In the genomic region with DNA sequence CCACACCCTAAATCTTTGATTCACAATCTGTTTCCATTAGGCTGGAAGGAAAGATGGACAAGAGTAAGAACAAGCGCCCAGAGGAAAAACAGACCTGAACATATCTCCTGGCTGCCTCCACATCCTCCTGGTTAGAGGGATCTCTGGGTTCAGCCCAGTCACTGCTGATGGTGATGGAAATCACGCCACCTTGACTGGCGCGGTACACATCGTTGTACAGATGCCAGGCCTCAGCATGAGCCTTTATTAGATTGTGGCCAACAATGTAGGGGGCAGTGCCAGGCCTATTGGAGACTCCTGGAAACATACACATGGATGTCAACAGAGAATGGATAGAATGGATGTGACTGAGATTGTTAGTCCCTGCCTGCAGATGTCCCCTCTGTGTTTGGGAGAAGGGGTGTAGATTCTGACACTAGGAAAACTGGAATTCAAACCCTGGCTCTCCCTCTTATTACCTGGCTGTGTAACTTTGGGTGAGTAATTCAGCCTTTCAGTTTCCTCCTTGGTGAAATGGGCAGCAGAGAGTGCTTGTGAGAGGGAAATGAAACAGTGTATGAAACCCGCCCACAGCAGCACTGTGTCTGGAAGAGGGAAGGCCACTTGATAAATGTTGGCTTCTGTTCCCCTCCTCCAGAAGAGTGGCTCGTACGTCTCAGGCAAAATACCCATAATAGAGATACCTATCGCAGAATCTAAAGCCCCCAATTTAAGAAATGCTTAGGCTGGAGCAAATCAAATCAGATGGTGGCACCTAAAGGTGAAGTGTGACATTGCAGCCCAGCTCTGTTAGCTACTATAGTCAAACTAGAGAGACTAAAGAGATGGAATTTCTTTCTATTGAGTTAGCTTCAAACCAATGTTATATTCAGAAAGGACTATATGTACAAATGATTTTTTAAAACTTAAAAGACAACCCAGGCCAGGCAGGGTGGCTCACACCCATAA, we compare ENCODE assay signal across 24 cellular contexts. TPM values are rescaled to one million over a fixed set of nuclear protein-coding genes. Genes with fewer than 3 reads are reported as not detected.
DNase-seq lines count a peak whose midpoint lies in the region; ATAC-seq and TF ChIP-seq lines count a peak whose summit lies in the region.
"Had no signal": no experiment of that assay in that cellular context is flagged by ENCODE, and none has a peak within 500 bp of the region (broad histone marks: within the 10 kb centered on the region; RNA-seq: fewer than 3 reads in every experiment).

No MANE protein-coding gene starts in this region.

- no peak overlapping the region for H3K4me3 Mint-ChIP-seq in H9
- H3K4me3 Mint-ChIP-seq: CD8-positive, alpha-beta T cell; T-helper 17 cell had no signal

- H3K23me2 ChIP-seq in H9 (ENCODE audit: insufficient read length, low read depth, low read length, poor library complexity, severe bottlenecking) = no peaks in the 10 kb centered on the region

- peaks cover 7 to 8% of the 10 kb centered on the region in 2 experiments; a peak in 3 of 4 replicates for H3K4me1 Mint-ChIP-seq in H9

- no peak overlapping the region for H3K18ac ChIP-seq in H9 (ENCODE audit: insufficient read length, low read depth, low read length)
- H3K18ac ChIP-seq in mesendoderm (ENCODE audit: low read length) = no peak overlapping the region

- no peak overlapping the region for H2BK5ac ChIP-seq in H9 (ENCODE audit: insufficient read length, low read length)
- no peak overlapping the region for H2BK5ac ChIP-seq in mesendoderm (ENCODE audit: low read length)

- TF ChIP-seq POLR2A in GM18505 (IDR thresholded peaks at IDR 0.05; ENCODE audit: borderline replicate concordance, extremely low read depth, insufficient read depth, insufficient read length) = no peak

- H3K27me3 ChIP-seq in H9 (ENCODE audit: insufficient read depth, low read length) = no peaks in the 10 kb centered on the region
- no peaks in the 10 kb centered on the region for H3K27me3 ChIP-seq in mesendoderm (ENCODE audit: insufficient read depth, low read length, poor library complexity)
- H3K27me3 ChIP-seq: BLaER1, MG63 had no signal

- H3K36me3 ChIP-seq in OCI-LY7 (ENCODE audit: insufficient read depth, low read length) = no peaks in the 10 kb centered on the region
- no peaks in the 10 kb centered on the region for H3K36me3 ChIP-seq in mesendoderm (ENCODE audit: control insufficient read depth, insufficient read depth, low read length)
- H3K36me3 ChIP-seq: MG63 had no signal

- H4K5ac ChIP-seq in H9 (ENCODE audit: insufficient read length, low read depth, low read length) (no peak overlapping the region), mesendoderm (ENCODE audit: low read length) (no peak overlapping the region)

- H3K27ac Mint-ChIP-seq in H9 = no peak overlapping the region; a peak in 1 of 7 replicates
- H3K27ac Mint-ChIP-seq: CD8-positive, alpha-beta T cell; T-helper 17 cell had no signal

- H4K8ac ChIP-seq in H9 (replicated peaks; ENCODE audit: insufficient read length, low read depth, low read length) (no peak overlapping the region), mesendoderm (ENCODE audit: low read depth, low read length) (no peak overlapping the region)

- H4K20me1 ChIP-seq in H9 (ENCODE audit: control insufficient read depth, insufficient read depth, insufficient read length) = no peaks in the 10 kb centered on the region
- no peaks in the 10 kb centered on the region for H4K20me1 ChIP-seq in OCI-LY7 (ENCODE audit: insufficient read depth, low read length)
- H4K20me1 ChIP-seq: BLaER1 had no signal

- no peak overlapping the region for H3K14ac ChIP-seq in H9 (ENCODE audit: insufficient read depth, low read length)

- H3K4me3 ChIP-seq in GM12864 (ENCODE audit: low read depth, low read length) (no peak overlapping the region), OCI-LY7 (ENCODE audit: low read depth, low read length, poor library complexity, severe bottlenecking) (no peak overlapping the region), mesendoderm (ENCODE audit: low read length) (peak overlapping the region; percentile 6)
- H3K4me3 ChIP-seq: BLaER1, MG63, PC-9 had no signal

- no CpG with 5 or more reads among the region's 9 CpGs for WGBS in H9 (ENCODE audit: extremely low coverage, insufficient read length, low lambda C conversion rate)
- WGBS in mesendoderm (ENCODE audit: extremely low coverage, insufficient coverage, low lambda C conversion rate) = no CpG with 5 or more reads among the region's 9 CpGs

- intact Hi-C loops in OCI-LY7 (cut with micrococcal nuclease; ENCODE audit: unreplicated experiment) = no loop called here

- H3K9ac ChIP-seq in H9 (ENCODE audit: extremely low read depth, insufficient read length, low read length) (no peak overlapping the region), mesendoderm (ENCODE audit: low read length) (no peak overlapping the region)
- H3K9ac ChIP-seq: BLaER1 had no signal

- DNase-seq in GM12864 (ENCODE audit: low read depth) (no peak), H9 (no peak), OCI-LY7 (ENCODE audit: low spot score) (no peak), mesendoderm (no peak)
- no peak for DNase-seq in activated CD8-positive, alpha-beta memory T cell treated with anti-CD3 and anti-CD28 coated beads, Interleukin-2, amount 50 U/mL, for 48 hours
- DNase-seq: Calu3; CD8-positive, alpha-beta T cell; EL; IMR-90; Karpas-422; MG63; NCI-H1417 treated with DMSO at 0.1 percent for 48 hours; NCI-H187 treated with DMSO at 0.1 percent for 48 hours; NCI-H226; NCI-H524; NCI-H82; PC-9; T-helper 17 cell had no signal

- H3K27me3 Mint-ChIP-seq in H9 (ENCODE audit: low read depth) = peaks cover 2% of the 10 kb centered on the region
- H3K27me3 Mint-ChIP-seq: T-helper 17 cell had no signal

- BruUV-seq in OCI-LY7 (replicated peaks; lab: Mats Ljungman, UMichigan) = no TSS peak

- H2AK5ac ChIP-seq in H9 (ENCODE audit: insufficient read length, low read length) (no peak overlapping the region), mesendoderm (ENCODE audit: low read length) (no peak overlapping the region)

- H3K27ac ChIP-seq in H9 (ENCODE audit: insufficient read length, low read depth, low read length) = no peak overlapping the region
- no peak overlapping the region for H3K27ac ChIP-seq in OCI-LY7 (ENCODE audit: low read depth, low read length, poor library complexity, severe bottlenecking)
- no peak overlapping the region for H3K27ac ChIP-seq in mesendoderm (ENCODE audit: low read depth, low read length)
- H3K27ac ChIP-seq: BLaER1, HL-60, PC-9, RWPE1 had no signal

- H2BK12ac ChIP-seq in H9 (ENCODE audit: insufficient read length, low read depth, low read length) = no peak overlapping the region

- no peak overlapping the region for H2BK15ac ChIP-seq in H9 (ENCODE audit: low read depth, low read length)
- H2BK15ac ChIP-seq in mesendoderm (replicated peaks; ENCODE audit: low read depth) = no peak overlapping the region

- H3K4me2 ChIP-seq in H9 (ENCODE audit: insufficient read depth, insufficient read length, low read length) = no peak overlapping the region
- no peak overlapping the region for H3K4me2 ChIP-seq in OCI-LY7 (ENCODE audit: low read length)
- H3K4me2 ChIP-seq in mesendoderm (ENCODE audit: low read length) = no peak overlapping the region
- H3K4me2 ChIP-seq: BLaER1, PC-9 had no signal

- H3K4me1 ChIP-seq in H9 (ENCODE audit: insufficient read depth, low read length) = no peaks in the 10 kb centered on the region
- H3K4me1 ChIP-seq in OCI-LY7 (ENCODE audit: insufficient read depth, low read length, poor library complexity, severe bottlenecking) = no peaks in the 10 kb centered on the region
- no peaks in the 10 kb centered on the region for H3K4me1 ChIP-seq in mesendoderm (ENCODE audit: control insufficient read depth, low read depth, low read length)

- no peaks in the 10 kb centered on the region for H3K9me3 ChIP-seq in H9 (ENCODE audit: control insufficient read depth, low read depth, low read length)
- peaks cover 26% of the 10 kb centered on the region for H3K9me3 ChIP-seq in OCI-LY7 (ENCODE audit: low read length)

- H3K79me2 ChIP-seq in H9 (ENCODE audit: insufficient read depth, low read length) = no peaks in the 10 kb centered on the region
- H3K79me2 ChIP-seq in OCI-LY7 (ENCODE audit: insufficient read depth, low read depth, low read length) = no peaks in the 10 kb centered on the region
- no peaks in the 10 kb centered on the region for H3K79me2 ChIP-seq in mesendoderm (ENCODE audit: control insufficient read depth, insufficient read depth, low read length)

- H3K9me2 ChIP-seq in OCI-LY7 (ENCODE audit: insufficient read depth, low read length) = no peaks in the 10 kb centered on the region

- H2AFZ ChIP-seq in H9 (ENCODE audit: low read length) (no peak overlapping the region), OCI-LY7 (ENCODE audit: low read length) (no peak overlapping the region)
- H2AFZ ChIP-seq: PC-9 had no signal

- H3K36me3 Mint-ChIP-seq in H9 (ENCODE audit: insufficient read depth in 1 of 3, low read depth in 3 of 3) = peaks cover 0 to 19% (median 17%) of the 10 kb centered on the region in 3 experiments; a peak in 6 of 7 replicates
- H3K36me3 Mint-ChIP-seq: CD8-positive, alpha-beta T cell had no signal

- CTCF ChIA-PET in OCI-LY7 (lab: Charles Lee; ENCODE audit: unreplicated experiment) = no interaction called here

- H3K9me3 Mint-ChIP-seq in H9 = peaks cover 25 to 27% of the 10 kb centered on the region in 2 experiments

- POLR2A ChIA-PET in OCI-LY7 (lab: Charles Lee) = no interaction called here

- H3K79me1 ChIP-seq in H9 (ENCODE audit: insufficient read depth, low read depth, low read length, poor library complexity, severe bottlenecking) (no peaks in the 10 kb centered on the region), mesendoderm (ENCODE audit: low read length) (no peaks in the 10 kb centered on the region)

- no peak overlapping the region for H2BK20ac ChIP-seq in H9 (ENCODE audit: low read depth, low read length, poor library complexity, severe bottlenecking)

- ATAC-seq in GM18505 (IDR thresholded peaks at IDR 0.05; ENCODE audit: unreplicated experiment) (no peak), GM19324 (IDR thresholded peaks at IDR 0.05; ENCODE audit: low FRiP score, unreplicated experiment) (no peak), GM19328 (IDR thresholded peaks at IDR 0.05; ENCODE audit: unreplicated experiment) (no peak)
- ATAC-seq: CD8-positive, alpha-beta T cell; T-helper 17 cell had no signal

- H2BK120ac ChIP-seq in H9 (ENCODE audit: low read depth, low read length, poor library complexity, severe bottlenecking) (no peak overlapping the region), mesendoderm (ENCODE audit: low read depth, low read length) (no peak overlapping the region)

- no peak overlapping the region for H4K91ac ChIP-seq in H9 (ENCODE audit: insufficient read length, low read depth, low read length)

- no peak overlapping the region for H3K56ac ChIP-seq in H9 (ENCODE audit: insufficient read length, low read depth, low read length)
- H3K56ac ChIP-seq in mesendoderm (ENCODE audit: low read length) = no peak overlapping the region

- H3T11ph ChIP-seq in H9 (ENCODE audit: low read length) = no peak overlapping the region

- H3K4ac ChIP-seq in H9 (ENCODE audit: low read depth, low read length) (no peak overlapping the region), mesendoderm (ENCODE audit: low read depth, low read length) (no peak overlapping the region)

- no peak overlapping the region for H3K23ac ChIP-seq in H9 (ENCODE audit: insufficient read length, low read depth, low read length)
- H3K23ac ChIP-seq in mesendoderm (ENCODE audit: low read length) = no peak overlapping the region

- TF ChIP-seq CTCF in GM12864 (IDR thresholded peaks at IDR 0.05; ENCODE audit: low read depth, low read length, missing control alignments) (peak; percentile 26), H9 (conservative IDR thresholded peaks at IDR 0.05) (peak; percentile 30; the same call in 2 of the 3 replicates), OCI-LY7 (conservative IDR thresholded peaks at IDR 0.05; ENCODE audit: low read length) (peak; percentile 35; the same call in 1 of the 2 replicates)

RNA-seq across cellular contexts. Expression of a gene that starts 36.2 kb away (rescaled TPM):
- 0.04 TPM in 2 replicates for total RNA-seq in H9 (2021)
- total RNA-seq in OCI-LY7 (2014; rRNA removed; shearing (Covaris generic)) = 0.18 and 0.54 TPM in 2 replicates
- total RNA-seq in OCI-LY7 (2022) = 0.09 and 0.15 TPM in 2 replicates
- polyA plus RNA-seq in mesendoderm (2013, experiment 1 of 2) = 0.03 TPM
- polyA plus RNA-seq in mesendoderm (2013, experiment 2 of 2) = 0.06 TPM
- total RNA-seq: PC-9 had no signal
- polyA plus RNA-seq: IMR-90 had no signal

RNA-seq across cellular contexts. Expression of a gene that starts 59.1 kb away (rescaled TPM):
- total RNA-seq in H9 (2021) (65.4 and 71.2 TPM in 2 replicates), OCI-LY7 (2022) (88.2 and 105 TPM in 2 replicates)
- 48.4 and 55.4 TPM in 2 replicates for total RNA-seq in OCI-LY7 (2014; rRNA removed; shearing (Covaris generic))
- polyA plus RNA-seq in mesendoderm (2013, experiment 1 of 2) = 47.1 TPM
- 47.9 TPM for polyA plus RNA-seq in mesendoderm (2013, experiment 2 of 2)
